ENCODE assay signal across 9 cellular contexts in the genomic region with DNA sequence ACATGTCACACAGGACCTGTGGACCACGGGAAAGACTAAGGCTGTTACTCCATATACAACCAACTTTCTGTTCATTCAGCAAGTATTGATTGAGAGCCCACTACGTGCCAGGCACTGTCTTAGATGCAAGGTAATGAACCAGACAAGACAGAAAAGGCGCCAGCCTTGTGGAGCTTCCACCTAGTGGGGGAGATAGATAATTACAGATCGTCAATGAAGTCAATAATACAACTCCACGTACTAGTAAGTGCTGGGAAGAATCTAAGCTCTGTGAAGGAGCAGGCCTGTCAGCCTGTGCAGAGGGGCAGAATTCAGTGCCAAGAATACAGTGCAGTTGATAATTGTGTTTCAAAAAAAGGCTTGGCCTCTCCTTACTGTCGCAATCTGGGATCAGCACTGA.
A peak's percentile ranks its signal among the peaks of the same experiment; 100 is the strongest.
DNase-seq lines count a peak whose midpoint lies in the region; FAIRE-seq and TF ChIP-seq lines count a peak whose summit lies in the region.
"Had no signal": no experiment of that assay in that cellular context is flagged by ENCODE, and none has a peak within 500 bp of the region (broad histone marks: within the 10 kb centered on the region; RNA-seq: fewer than 3 reads in every experiment).

No MANE protein-coding gene starts in this region.

- TF ChIP-seq POLR2A in H1 (IDR thresholded peaks at IDR 0.05; ENCODE audit: control extremely low read depth in 1 of 2, low read depth in 2 of 2, low read length in 2 of 2) = no peak

- H3K4me2 ChIP-seq in H1 (ENCODE audit: insufficient read depth in 1 of 2, low read depth in 2 of 2, low read length in 2 of 2) (no peak overlapping the region), neural cell (ENCODE audit: low read length) (no peak overlapping the region)

- H4K8ac ChIP-seq in H1 (ENCODE audit: extremely low read depth, insufficient read depth, low read length) = no peak overlapping the region

- H2AFZ ChIP-seq in H1 (ENCODE audit: low read length) (no peak overlapping the region), neural cell (ENCODE audit: low read depth, low read length) (no peak overlapping the region)

- peaks cover under 1 to 9% (median 5%) of the 10 kb centered on the region in 4 experiments; a peak in 5 of 8 replicates for H3K36me3 ChIP-seq in H1 (ENCODE audit: control insufficient read depth in 2 of 4, insufficient read depth in 4 of 4, low read length in 3 of 4)
- no peaks in the 10 kb centered on the region for H3K36me3 ChIP-seq in neural cell (ENCODE audit: insufficient read depth, low read length)

- no peaks in the 10 kb centered on the region for H3K79me2 ChIP-seq in H1 (ENCODE audit: control insufficient read depth in 1 of 2, insufficient read depth in 2 of 2, low read length in 2 of 2)
- no peaks in the 10 kb centered on the region for H3K79me2 ChIP-seq in neural cell (replicated peaks; ENCODE audit: insufficient read depth, low read length)

- in situ Hi-C loops in G401 (cut with HindIII; ENCODE audit: low sequenced_read_pairs) = no loop called here

- WGBS in H1 (ENCODE audit: extremely low coverage in 1 of 2, insufficient coverage in 1 of 2, insufficient read length in 1 of 2, insufficient replicate concordance in 2 of 2, low coverage in 1 of 2, low lambda C conversion rate in 2 of 2, missing lambda C conversion rate in 1 of 2), 2 experiments = 65% methylated on average over 6 of the region's 6 CpGs; no CpG with 5 or more reads in 1 of the 2 experiments

- H3K79me1 ChIP-seq in H1 (ENCODE audit: low read depth, low read length) = no peaks in the 10 kb centered on the region; the same call in 1 of the 2 replicates

- H2BK5ac ChIP-seq in H1 (ENCODE audit: low read depth, low read length) = no peak overlapping the region

- H3K9me2 ChIP-seq in neural cell (ENCODE audit: insufficient read depth, low read length) = no peaks in the 10 kb centered on the region

- FAIRE-seq in H1 (lab: Jason Lieb, UNC) = peak; percentile 52

- no peak overlapping the region for H4K5ac ChIP-seq in H1 (ENCODE audit: insufficient read length, low read depth, low read length)

- POLR2A ChIA-PET in H1 (lab: Charles Lee; ENCODE audit: partially characterized antibody) = interaction anchor here (0.9 kb wide), 1 partner anchor 42 kb away, joined by 3 read pairs; no protein-coding TSS in a partner anchor

- peak; percentile 35 for DNase-seq in G401 (ENCODE audit: low spot score)
- peak; percentile 11 for DNase-seq in NAMALWA (ENCODE audit: low spot score)
- no peak for DNase-seq in H1 (ENCODE audit: low read depth in 1 of 2, low spot score in 2 of 2)
- no peak for DNase-seq in effector CD8-positive, alpha-beta T cell (lab: John Stamatoyannopoulos, UW)
- DNase-seq in dedifferentiated amniotic fluid mesenchymal stem cell (ENCODE audit: extremely low spot score) = no peak
- DNase-seq in activated CD4-positive, alpha-beta T cell treated with anti-CD3 and anti-CD28 coated beads for 4 hours = no peak
- DNase-seq in HuH-7.5 (ENCODE audit: low spot score) = no peak
- DNase-seq: NCI-H1092 had no signal

- H2BK15ac ChIP-seq in H1 (ENCODE audit: low read length) = no peak overlapping the region

- TF ChIP-seq CTCF in H1 (IDR thresholded peaks at IDR 0.05; ENCODE audit: control extremely low read depth in 1 of 3, insufficient read depth in 1 of 3, low read depth in 1 of 3, low read length in 3 of 3) = peak in 2 of 3 experiments; percentile 54 to 57; a peak in 3 of 4 replicates
- peak; percentile 55 for TF ChIP-seq CTCF in neural cell (IDR thresholded peaks at IDR 0.05; ENCODE audit: poor library complexity, severe bottlenecking)

- H3K27ac ChIP-seq in H1 (ENCODE audit: low read depth, low read length) (no peak overlapping the region), neural cell (ENCODE audit: low read length) (no peak overlapping the region)

- TF ChIP-seq RAD21 in H1 (IDR thresholded peaks at IDR 0.05 in 1 of 2, conservative IDR thresholded peaks at IDR 0.05 in 1 of 2; ENCODE audit: low read depth in 2 of 2, low read length in 2 of 2) = peak; percentile 59 to 66
- TF ChIP-seq RAD21 in neural cell (conservative IDR thresholded peaks at IDR 0.05) = peak; percentile 61

- H4K20me1 ChIP-seq in H1 (replicated peaks in 1 of 2; ENCODE audit: control insufficient read depth in 1 of 2, insufficient read depth in 2 of 2, low read length in 2 of 2) (peaks cover 0 to 7% of the 10 kb centered on the region in 2 experiments), neural cell (ENCODE audit: insufficient read depth) (no peaks in the 10 kb centered on the region)

- H3K27me3 ChIP-seq in H1 (replicated peaks in 1 of 4; ENCODE audit: control insufficient read depth in 3 of 4, extremely low read depth in 1 of 4, insufficient read depth in 3 of 4, low read length in 3 of 4) (no peaks in the 10 kb centered on the region), neural cell (ENCODE audit: insufficient read depth, low read depth, low read length) (no peaks in the 10 kb centered on the region)

- CTCF ChIA-PET in H1 (lab: Charles Lee; ENCODE audit: partially characterized antibody) = interaction anchor here (0.6 to 5.8 kb wide), 51 partner anchors 10 to 1443 kb away, joined by 3 to 67 read pairs (median 4); no protein-coding TSS in a partner anchor

- H3K23ac ChIP-seq in H1 (ENCODE audit: insufficient read length) = no peak overlapping the region

- H3K9ac ChIP-seq in H1 (replicated peaks in 1 of 4; ENCODE audit: extremely low read depth in 1 of 4, low read depth in 3 of 4, low read length in 3 of 4) (no peak overlapping the region), neural cell (ENCODE audit: low read length) (no peak overlapping the region)

- H3K56ac ChIP-seq in H1 (replicated peaks; ENCODE audit: insufficient read length, low read depth, low read length) = no peak overlapping the region

- no peak overlapping the region for H3K4ac ChIP-seq in H1 (replicated peaks; ENCODE audit: insufficient read length, low read depth, low read length)

- H3F3A ChIP-seq in neural cell (ENCODE audit: insufficient read depth, low read length, poor library complexity, severe bottlenecking) = no peaks in the 10 kb centered on the region

- no peak overlapping the region for H3K14ac ChIP-seq in H1 (ENCODE audit: insufficient read length)

- no peak overlapping the region for H2BK120ac ChIP-seq in H1 (replicated peaks; ENCODE audit: low read depth, low read length)

- peaks cover 0 to 5% (median 3%) of the 10 kb centered on the region in 4 experiments; a peak in 4 of 7 replicates for H3K4me1 ChIP-seq in H1 (replicated peaks in 1 of 4; ENCODE audit: control insufficient read depth in 3 of 4, insufficient read depth in 4 of 4, low read length in 3 of 4)

- H4K91ac ChIP-seq in H1 (replicated peaks; ENCODE audit: insufficient read length, low read length) = no peak overlapping the region

- H3K18ac ChIP-seq in H1 (ENCODE audit: extremely low read depth, low read length) = no peak overlapping the region

- H3K4me3 ChIP-seq in H1 (ENCODE audit: extremely low read depth in 1 of 4, insufficient read depth in 2 of 4, low read depth in 3 of 4, low read length in 4 of 4) = no peak overlapping the region
- H3K4me3 ChIP-seq in neural cell (ENCODE audit: low read length) = no peak overlapping the region

- H2BK20ac ChIP-seq in H1 (ENCODE audit: low read length) = no peak overlapping the region

- no peak overlapping the region for H2AK5ac ChIP-seq in H1 (ENCODE audit: low read depth, low read length)

- TF ChIP-seq EP300 in H1 (IDR thresholded peaks at IDR 0.05; ENCODE audit: borderline replicate concordance in 1 of 2, low read depth in 2 of 2, low read length in 2 of 2) = no peak
- TF ChIP-seq EP300 in neural cell (conservative IDR thresholded peaks at IDR 0.05; ENCODE audit: poor library complexity, severe bottlenecking) = no peak

- H3K9me3 ChIP-seq in H1 (ENCODE audit: insufficient read depth in 2 of 2, low read depth in 1 of 2, low read length in 1 of 2) (no peaks in the 10 kb centered on the region), neural cell (ENCODE audit: low read length) (no peaks in the 10 kb centered on the region)

- no peak overlapping the region for H2BK12ac ChIP-seq in H1 (ENCODE audit: low read depth, low read length)

- no peaks in the 10 kb centered on the region; the same call in 1 of the 2 replicates for H3K23me2 ChIP-seq in H1 (ENCODE audit: low read depth, low read length)

TF ChIP-seq in H1, 55 proteins besides CTCF, POLR2A, EP300 and RAD21 (continues in another document):
- TF ChIP-seq, protein P1, sequence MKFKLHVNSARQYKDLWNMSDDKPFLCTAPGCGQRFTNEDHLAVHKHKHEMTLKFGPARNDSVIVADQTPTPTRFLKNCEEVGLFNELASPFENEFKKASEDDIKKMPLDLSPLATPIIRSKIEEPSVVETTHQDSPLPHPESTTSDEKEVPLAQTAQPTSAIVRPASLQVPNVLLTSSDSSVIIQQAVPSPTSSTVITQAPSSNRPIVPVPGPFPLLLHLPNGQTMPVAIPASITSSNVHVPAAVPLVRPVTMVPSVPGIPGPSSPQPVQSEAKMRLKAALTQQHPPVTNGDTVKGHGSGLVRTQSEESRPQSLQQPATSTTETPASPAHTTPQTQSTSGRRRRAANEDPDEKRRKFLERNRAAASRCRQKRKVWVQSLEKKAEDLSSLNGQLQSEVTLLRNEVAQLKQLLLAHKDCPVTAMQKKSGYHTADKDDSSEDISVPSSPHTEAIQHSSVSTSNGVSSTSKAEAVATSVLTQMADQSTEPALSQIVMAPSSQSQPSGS (IDR thresholded peaks at IDR 0.05; ENCODE audit: low read length) = no peak
- TF ChIP-seq RXRA (IDR thresholded peaks at IDR 0.05; ENCODE audit: insufficient read depth, low read depth, low read length) = no peak
- TF ChIP-seq SUZ12 (IDR thresholded peaks at IDR 0.05; ENCODE audit: low read length) = no peak
- no peak for TF ChIP-seq JUN (IDR thresholded peaks at IDR 0.05; ENCODE audit: low read depth, low read length)
- no peak for TF ChIP-seq CHD1 (IDR thresholded peaks at IDR 0.05; ENCODE audit: low read depth, low read length)

TF ChIP-seq in neural cell, 6 proteins besides CTCF, POLR2A, EP300 and RAD21:
- TF ChIP-seq SMC3 (conservative IDR thresholded peaks at IDR 0.05; ENCODE audit: poor library complexity) = peak; percentile 62
- TF ChIP-seq POLR2AphosphoS5 (IDR thresholded peaks at IDR 0.05) = no peak

Comparison
In these comparisons a context has a peak if more than half of its experiments do, and no peak if none do; other contexts are left out.
1. DNase-seq: peak in G401 (single experiment) and NAMALWA (single experiment); none in H1 (0 of 2), effector CD8-positive, alpha-beta T cell (single experiment), dedifferentiated amniotic fluid mesenchymal stem cell (single experiment), activated CD4-positive, alpha-beta T cell treated with anti-CD3 and anti-CD28 coated beads for 4 hours (0 of 2) and HuH-7.5 (single experiment).